ENCODE assay signal across 38 cellular contexts in the genomic region with DNA sequence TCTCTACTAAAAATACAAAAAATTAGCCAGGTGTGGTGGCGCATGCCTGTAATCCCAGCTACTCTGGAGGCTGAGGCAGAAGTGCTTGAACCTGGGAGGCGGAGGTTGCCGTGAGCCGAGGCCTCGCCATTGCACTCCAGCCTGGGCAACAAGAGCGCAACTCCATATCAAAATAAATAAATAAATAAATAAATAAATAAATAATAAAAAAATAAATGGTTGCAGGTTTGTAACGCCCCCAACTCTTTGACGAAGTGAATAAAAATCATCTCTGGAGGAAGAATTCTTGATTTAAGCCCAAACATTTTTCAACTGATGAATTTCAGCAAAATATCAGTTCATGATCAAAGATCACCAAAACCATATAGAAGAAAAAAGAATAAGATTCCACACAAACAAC. TPM values are rescaled to one million over a fixed set of nuclear protein-coding genes. Genes with fewer than 3 reads are reported as not detected.
"Had no signal": no experiment of that assay in that cellular context is flagged by ENCODE, and none has a peak within 500 bp of the region (broad histone marks: within the 10 kb centered on the region; RNA-seq: fewer than 3 reads in every experiment).

No MANE protein-coding gene starts in this region.

- H3K27me3 ChIP-seq: MG63 had no signal

- DNase-seq: Karpas-422, Kasumi-1, MG63, MM.1S, MV-4-11, NCI-H1048, NCI-H1092, NCI-H1092 treated with DMSO at 0.1 percent for 48 hours, NCI-H1105, NCI-H1105 treated with DMSO at 0.1 percent for 48 hours, NCI-H1417, NCI-H1417 treated with DMSO at 0.1 percent for 48 hours, NCI-H1436, NCI-H1436 treated with DMSO at 0.1 percent for 48 hours, NCI-H146, NCI-H1694, NCI-H1694 treated with DMSO at 0.1 percent for 48 hours, NCI-H187, NCI-H187 treated with DMSO at 0.1 percent for 48 hours, NCI-H1930, NCI-H2029, NCI-H2029 treated with DMSO at 0.1 percent for 48 hours, NCI-H2081, NCI-H2081 treated with DMSO at 0.1 percent for 48 hours, NCI-H2107, NCI-H2171, NCI-H2171 treated with DMSO at 0.1 percent for 48 hours, NCI-H2227 treated with DMSO at 0.1 percent for 48 hours, NCI-H345, NCI-H446, NCI-H446 treated with DMSO at 0.1 percent for 48 hours, NCI-H510A, NCI-H510A treated with DMSO at 0.1 percent for 48 hours, NCI-H524 treated with DMSO at 0.1 percent for 48 hours, NCI-H526 had no signal

- H3K36me3 ChIP-seq: MG63 had no signal

- H3K4me3 ChIP-seq: MG63 had no signal

RNA-seq across cellular contexts. Expression of a gene that starts 32.1 kb away (rescaled TPM):
- total RNA-seq: LHCN-M2, MCF 10A, NCI-H460 had no signal
